11 cellular contexts compared by ENCODE assay signal in the genomic region with DNA sequence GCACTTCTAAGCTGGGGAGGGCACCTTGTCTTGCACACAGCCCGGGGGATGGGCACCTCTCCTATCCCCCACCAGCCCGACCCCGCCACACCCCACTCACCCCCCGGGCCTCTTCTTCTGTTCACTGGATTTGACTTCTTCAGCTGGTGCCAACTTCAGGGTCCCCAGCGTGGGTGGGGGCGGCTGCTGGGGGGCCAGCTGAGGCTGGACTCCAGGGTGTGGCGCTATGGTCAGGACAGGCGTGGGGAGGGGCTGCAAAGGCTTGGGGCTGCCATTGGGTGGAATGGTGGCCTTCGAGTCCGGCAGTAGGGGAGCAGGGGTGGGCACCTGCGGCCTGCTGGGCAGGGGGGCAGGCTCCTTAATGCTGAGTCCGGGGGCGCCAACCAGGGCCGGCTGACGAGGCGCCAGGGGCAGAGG. TPM values are rescaled to one million over a fixed set of nuclear protein-coding genes. Genes with fewer than 3 reads are reported as not detected.
DNase-seq lines count a peak whose midpoint lies in the region; ATAC-seq and TF ChIP-seq lines count a peak whose summit lies in the region.
"Had no signal": no experiment of that assay in that cellular context is flagged by ENCODE, and none has a peak within 500 bp of the region (broad histone marks: within the 10 kb centered on the region; RNA-seq: fewer than 3 reads in every experiment).

No MANE protein-coding gene starts in this region.

- H3K27me3 ChIP-seq in muscle layer of colon (ENCODE audit: control insufficient read depth in 1 of 2, insufficient read depth in 2 of 2, low read length in 2 of 2) (no peaks in the 10 kb centered on the region), thyroid gland (no peaks in the 10 kb centered on the region)
- H3K27me3 ChIP-seq: foreskin keratinocyte had no signal

- ATAC-seq in GM19351 (IDR thresholded peaks at IDR 0.05; ENCODE audit: unreplicated experiment) = no peak
- ATAC-seq: foreskin keratinocyte had no signal

- peak overlapping the region; percentile 97 for H3K27ac ChIP-seq in caudate nucleus (ENCODE audit: low read depth, low read length)
- H3K27ac ChIP-seq in muscle layer of colon (ENCODE audit: low read depth, low read length) = peak overlapping the region; percentile 100
- H3K27ac ChIP-seq in thyroid gland = peak overlapping the region in 2 of 3 donors; percentile 92 to 95

- no peaks in the 10 kb centered on the region for H3K9me3 ChIP-seq in muscle layer of colon (ENCODE audit: low read length)
- no peaks in the 10 kb centered on the region for H3K9me3 ChIP-seq in thyroid gland

- no peak for TF ChIP-seq CTCF in thyroid gland (IDR thresholded peaks at IDR 0.05)

- peak overlapping the region; percentile 62 for H3K4me3 Mint-ChIP-seq in activated CD4-positive, alpha-beta T cell treated with anti-CD3 and anti-CD28 coated beads, Interleukin-2, amount 10 ng/mL, durations not matched to agents 7 days and 5 days

- H3K27me3 Mint-ChIP-seq in activated CD4-positive, alpha-beta T cell treated with anti-CD3 and anti-CD28 coated beads, Interleukin-2, amount 10 ng/mL, durations not matched to agents 7 days and 5 days = no peaks in the 10 kb centered on the region

- POLR2A ChIA-PET in activated CD4-positive, alpha-beta T cell treated with anti-CD3 and anti-CD28 coated beads, Interleukin-2, amount 10 ng/mL, durations not matched to agents 7 days and 5 days (lab: Charles Lee) = no interaction called here

- H3K4me3 ChIP-seq in muscle layer of colon (ENCODE audit: low read depth in 1 of 2, low read length in 2 of 2) = no peak overlapping the region
- H3K4me3 ChIP-seq in thyroid gland (replicated peaks in 1 of 3) = no peak overlapping the region

- peaks cover 66% of the 10 kb centered on the region for H3K4me1 Mint-ChIP-seq in activated CD4-positive, alpha-beta T cell treated with anti-CD3 and anti-CD28 coated beads, Interleukin-2, amount 10 ng/mL, durations not matched to agents 7 days and 5 days

- DNase-seq in activated CD4-positive, alpha-beta T cell treated with anti-CD3 and anti-CD28 coated beads, Interleukin-2, amount 10 ng/mL, durations not matched to agents 7 days and 5 days = no peak
- no peak for DNase-seq in activated CD4-positive, alpha-beta T cell treated with anti-CD3 and anti-CD28 coated beads, Interleukin-2, amount 50 U/mL, for 4 hours
- DNase-seq in caudate nucleus (lab: John Stamatoyannopoulos, UW) (no peak), thyroid gland (no peak), GM19240 (ENCODE audit: insufficient read length, low spot score) (no peak), NCI-H82 (lab: John Stamatoyannopoulos, UW) (no peak)
- DNase-seq: activated gamma-delta T cell, foreskin keratinocyte, MV-4-11 had no signal

- CTCF ChIA-PET in activated CD4-positive, alpha-beta T cell treated with anti-CD3 and anti-CD28 coated beads, Interleukin-2, amount 10 ng/mL, durations not matched to agents 7 days and 5 days (lab: Charles Lee) = no interaction called here

- TF ChIP-seq POLR2A in thyroid gland (IDR thresholded peaks at IDR 0.05) = no peak

- H3K36me3 Mint-ChIP-seq in activated CD4-positive, alpha-beta T cell treated with anti-CD3 and anti-CD28 coated beads, Interleukin-2, amount 10 ng/mL, durations not matched to agents 7 days and 5 days (ENCODE audit: low read depth) = peaks cover 15% of the 10 kb centered on the region

- no peaks in the 10 kb centered on the region for H3K36me3 ChIP-seq in muscle layer of colon (ENCODE audit: insufficient read depth, low read length)
- no peaks in the 10 kb centered on the region for H3K36me3 ChIP-seq in thyroid gland

- WGBS in thyroid gland, 2 donors = 87 to 89% methylated on average over 12 to 14 of the region's 16 CpGs

- no peaks in the 10 kb centered on the region for H3K9me3 Mint-ChIP-seq in activated CD4-positive, alpha-beta T cell treated with anti-CD3 and anti-CD28 coated beads, Interleukin-2, amount 10 ng/mL, durations not matched to agents 7 days and 5 days

- peak overlapping the region; percentile 74 for H3K9ac ChIP-seq in muscle layer of colon (ENCODE audit: low read length)

- H3K27ac Mint-ChIP-seq in activated CD4-positive, alpha-beta T cell treated with anti-CD3 and anti-CD28 coated beads, Interleukin-2, amount 10 ng/mL, durations not matched to agents 7 days and 5 days = peak overlapping the region; percentile 64

- H3K4me1 ChIP-seq in muscle layer of colon (ENCODE audit: insufficient read depth, low read length) (peaks cover 71% of the 10 kb centered on the region), thyroid gland (peaks cover 65 to 75% of the 10 kb centered on the region in 2 donors)
- H3K4me1 ChIP-seq: foreskin keratinocyte had no signal

- intact Hi-C loops in thyroid gland (cut with DNase I) = no loop called here

RNA-seq across cellular contexts. Expression of gene MNT, which starts 6.1 kb away (rescaled TPM):
- 10 to 100 TPM; 24.2 to 31.1 TPM for total RNA-seq in activated CD4-positive, alpha-beta T cell treated with anti-CD3 and anti-CD28 coated beads, Interleukin-2, amount 10 ng/mL, durations not matched to agents 7 days and 5 days
- total RNA-seq in thyroid gland = 10 to 100 TPM in 3 of 4 donors, 1 to 10 TPM in 1; 8.2 to 28.9 (median 10.9) TPM

RNA-seq across cellular contexts. Expression of gene SGSM2, which starts 57.5 kb away (rescaled TPM):
- total RNA-seq in activated CD4-positive, alpha-beta T cell treated with anti-CD3 and anti-CD28 coated beads, Interleukin-2, amount 10 ng/mL, durations not matched to agents 7 days and 5 days = 10 to 100 TPM; 58.3 to 61.6 TPM
- 10 to 100 TPM; 47.8 to 82.7 (median 63.2) TPM for total RNA-seq in thyroid gland

RNA-seq across cellular contexts. Expression of gene TSR1, which starts 58.5 kb away (rescaled TPM):
- 10 to 100 TPM; 27.2 to 27.4 TPM for total RNA-seq in activated CD4-positive, alpha-beta T cell treated with anti-CD3 and anti-CD28 coated beads, Interleukin-2, amount 10 ng/mL, durations not matched to agents 7 days and 5 days
- 10 to 100 TPM; 16.8 to 56.4 (median 29.3) TPM for total RNA-seq in thyroid gland
